ENCODE assay signal across 9 cellular contexts in genomic region chr1:26999440-26999987, GRCh38. TPM values are rescaled to one million over a fixed set of nuclear protein-coding genes. Genes with fewer than 3 reads are reported as not detected.
DNase-seq lines count a peak whose midpoint lies in the region; ATAC-seq and TF ChIP-seq lines count a peak whose summit lies in the region.
"Had no signal": no experiment of that assay in that cellular context is flagged by ENCODE, and none has a peak within 500 bp of the region (broad histone marks: within the 10 kb centered on the region; RNA-seq: fewer than 3 reads in every experiment).

No MANE protein-coding gene starts in this region.

- peaks cover 26% of the 10 kb centered on the region for H3K27me3 Mint-ChIP-seq in activated naive CD4-positive, alpha-beta T cell treated with anti-CD3 and anti-CD28 coated beads for 36 hours (ENCODE audit: low read depth)

- CTCF ChIA-PET in activated naive CD4-positive, alpha-beta T cell treated with anti-CD3 and anti-CD28 coated beads for 36 hours (lab: Charles Lee): interaction anchor here (1.8 to 3.8 kb wide), 2 partner anchors 9 to 46 kb away, joined by 3 to 29 read pairs; no protein-coding TSS in a partner anchor

- H3K36me3 ChIP-seq in BLaER1: no peaks in the 10 kb centered on the region
- H3K36me3 ChIP-seq in SJSA1: peaks cover 12% of the 10 kb centered on the region; the same call in 1 of the 2 replicates

- no peak overlapping the region for H3K4me3 Mint-ChIP-seq in activated naive CD4-positive, alpha-beta T cell treated with anti-CD3 and anti-CD28 coated beads for 36 hours
- H3K4me3 Mint-ChIP-seq: activated T-cell treated with anti-CD3 and anti-CD28 coated beads, Interleukin-2, amount 50 U/mL, for 4 hours had no signal

- H3K4me1 Mint-ChIP-seq in activated naive CD4-positive, alpha-beta T cell treated with anti-CD3 and anti-CD28 coated beads for 36 hours (ENCODE audit: low read depth): peaks cover 6% of the 10 kb centered on the region

- H3K4me3 ChIP-seq in BLaER1 (no peak overlapping the region), SJSA1 (no peak overlapping the region)

- H3K4me2 ChIP-seq in BLaER1: peak overlapping the region; percentile 84

- H3K36me3 Mint-ChIP-seq in activated naive CD4-positive, alpha-beta T cell treated with anti-CD3 and anti-CD28 coated beads for 36 hours (ENCODE audit: low read depth): no peaks in the 10 kb centered on the region

- H4K20me1 ChIP-seq in BLaER1: 0 out of 2 replicates have a peak, but pooled peaks cover 8% of the 10 kb centered on the region

- DNase-seq in SJSA1 (ENCODE audit: low read depth in 1 of 2, low spot score in 2 of 2) (peak; percentile 98), foreskin keratinocyte (peak; percentile 95 to 99), omental fat pad (ENCODE audit: low spot score) (no peak), HuH-7.5 (ENCODE audit: low spot score) (no peak), nucleus accumbens (lab: John Stamatoyannopoulos, UW) (no peak), GM20000 (ENCODE audit: low spot score) (no peak)
- no peak for DNase-seq in activated naive CD4-positive, alpha-beta T cell treated with anti-CD3 and anti-CD28 coated beads for 36 hours
- DNase-seq: activated T-cell treated with anti-CD3 and anti-CD28 coated beads, Interleukin-2, amount 50 U/mL, for 4 hours had no signal

- no peaks in the 10 kb centered on the region for H3K9me3 Mint-ChIP-seq in activated naive CD4-positive, alpha-beta T cell treated with anti-CD3 and anti-CD28 coated beads for 36 hours
- H3K9me3 Mint-ChIP-seq: activated T-cell treated with anti-CD3 and anti-CD28 coated beads, Interleukin-2, amount 50 U/mL, for 4 hours had no signal

- H3K4me1 ChIP-seq in BLaER1: peaks cover 72% of the 10 kb centered on the region
- peaks cover 55% of the 10 kb centered on the region for H3K4me1 ChIP-seq in SJSA1 (replicated peaks)
- peaks cover 63% of the 10 kb centered on the region for H3K4me1 ChIP-seq in foreskin keratinocyte

- H3K9me3 ChIP-seq in BLaER1 (no peaks in the 10 kb centered on the region), SJSA1 (replicated peaks) (no peaks in the 10 kb centered on the region)

- H3K27ac ChIP-seq in BLaER1: no peak overlapping the region
- peak overlapping the region; percentile 95 for H3K27ac ChIP-seq in SJSA1
- H3K27ac ChIP-seq in foreskin keratinocyte: peak overlapping the region; percentile 85

- H3K9ac ChIP-seq in BLaER1: no peak overlapping the region

- peak; percentile 33 for TF ChIP-seq CTCF in foreskin keratinocyte (conservative IDR thresholded peaks at IDR 0.05)
- TF ChIP-seq CTCF in omental fat pad (IDR thresholded peaks at IDR 0.05): no peak
- no peak for TF ChIP-seq CTCF in GM20000 (IDR thresholded peaks at IDR 0.05; ENCODE audit: extremely low read depth, missing control alignments)

- intact Hi-C loops in activated naive CD4-positive, alpha-beta T cell treated with anti-CD3 and anti-CD28 coated beads for 36 hours (cut with micrococcal nuclease): loop anchor here (10.0 kb wide), 1 partner anchor 395 kb away; no protein-coding TSS in a partner anchor

- ATAC-seq in foreskin keratinocyte: peak; percentile 61
- peak; percentile 72 for ATAC-seq in omental fat pad (ENCODE audit: low FRiP score)
- ATAC-seq: activated T-cell treated with anti-CD3 and anti-CD28 coated beads, Interleukin-2, amount 50 U/mL, for 4 hours had no signal

- no peak overlapping the region for H3K27ac Mint-ChIP-seq in activated naive CD4-positive, alpha-beta T cell treated with anti-CD3 and anti-CD28 coated beads for 36 hours

- H3K27me3 ChIP-seq in BLaER1 (peaks cover 30% of the 10 kb centered on the region), SJSA1 (replicated peaks) (0 out of 2 replicates have a peak, but pooled peaks cover 3% of the 10 kb centered on the region), foreskin keratinocyte (no peaks in the 10 kb centered on the region)

RNA-seq across cellular contexts. Expression of gene TRNP1, which starts 6.0 kb away (rescaled TPM):
- 6.5 and 7.5 TPM in 2 replicates for total RNA-seq in SJSA1 (2014; rRNA removed; shearing (Covaris generic))
- total RNA-seq in foreskin keratinocyte (72.3 and 79.0 TPM in 2 replicates), omental fat pad (10 to 100 TPM in 3 of 4 donors, 1 to 10 TPM in 1; 7.1 to 24.6 (median 15.2) TPM)
- polyA plus RNA-seq in foreskin keratinocyte: 88.9 and 102 TPM in 2 replicates
- under 1 TPM; 0.20 to 0.43 TPM for total RNA-seq in activated naive CD4-positive, alpha-beta T cell treated with anti-CD3 and anti-CD28 coated beads for 36 hours

RNA-seq across cellular contexts. Expression of gene TENT5B, which starts 13.1 kb away (rescaled TPM):
- total RNA-seq in SJSA1 (2014; rRNA removed; shearing (Covaris generic)): 10.7 and 11.3 TPM in 2 replicates
- 55.8 and 59.5 TPM in 2 replicates for total RNA-seq in foreskin keratinocyte
- 46.7 and 50.3 TPM in 2 replicates for polyA plus RNA-seq in foreskin keratinocyte
- 10 to 100 TPM in 2 of 4 donors, 1 to 10 TPM in 2; 2.4 to 16.1 (median 10.4) TPM for total RNA-seq in omental fat pad
- total RNA-seq in activated naive CD4-positive, alpha-beta T cell treated with anti-CD3 and anti-CD28 coated beads for 36 hours: not detected

RNA-seq across cellular contexts. Expression of gene KDF1, which starts 39.2 kb away (rescaled TPM):
- not detected in 2 replicates for total RNA-seq in SJSA1 (2014; rRNA removed; shearing (Covaris generic))
- 27.8 and 32.8 TPM in 2 replicates for total RNA-seq in foreskin keratinocyte
- 29.9 and 33.8 TPM in 2 replicates for polyA plus RNA-seq in foreskin keratinocyte
- total RNA-seq in omental fat pad: under 1 TPM in 2 of 4 donors, not detected in 2; 0.28 to 0.50 TPM
- under 1 TPM; 0.24 to 0.25 TPM for total RNA-seq in activated naive CD4-positive, alpha-beta T cell treated with anti-CD3 and anti-CD28 coated beads for 36 hours
- total RNA-seq: activated T-cell treated with anti-CD3 and anti-CD28 coated beads, Interleukin-2, amount 50 U/mL, for 4 hours had no signal

Comparison
In these comparisons a context has a peak if more than half of its experiments do, and no peak if none do; other contexts are left out.
1. DNase-seq: peak in SJSA1 (2 of 2) and foreskin keratinocyte (2 of 2); none in omental fat pad (single experiment), activated naive CD4-positive, alpha-beta T cell treated with anti-CD3 and anti-CD28 coated beads for 36 hours (single experiment), HuH-7.5 (single experiment), nucleus accumbens (0 of 56) and GM20000 (single experiment).
2. RNA of gene KDF1, which starts 39.2 kb away (total RNA-seq): 27.8 to 32.8 TPM in foreskin keratinocyte; 0.28 to 0.50 TPM in omental fat pad, 0.24 to 0.25 TPM in activated naive CD4-positive, alpha-beta T cell treated with anti-CD3 and anti-CD28 coated beads for 36 hours and not detected in SJSA1; every median in the first group is over 10 times any median in the second.